ENCODE assay signal across 25 cellular contexts in the genomic region with DNA sequence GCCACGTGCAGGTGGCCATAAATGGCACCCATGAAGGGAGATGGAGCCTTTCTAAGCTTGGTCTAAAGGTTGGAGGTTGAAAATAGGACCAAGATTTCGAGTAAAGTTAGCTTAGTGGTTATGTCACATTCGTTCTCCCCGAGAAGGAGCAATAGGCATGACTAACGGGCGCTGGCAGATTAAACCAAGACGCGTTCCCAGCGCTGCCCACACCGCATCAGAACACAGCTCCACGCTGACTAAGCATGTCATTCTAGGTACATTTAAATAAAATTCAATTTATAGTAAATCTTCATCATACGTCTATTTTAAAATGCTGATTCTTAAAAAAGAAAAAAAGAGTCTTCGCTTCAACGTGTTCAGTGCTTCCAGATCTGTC.
"Had no signal": no experiment of that assay in that cellular context is flagged by ENCODE, and none has a peak within 500 bp of the region (broad histone marks: within the 10 kb centered on the region; RNA-seq: fewer than 3 reads in every experiment).

No MANE protein-coding gene starts in this region.

- H3K27me3 Mint-ChIP-seq: IgD-negative memory B cell had no signal

- H3K27ac ChIP-seq: KMS-11, SJCRH30 had no signal

- ATAC-seq: HepG2, K562, Panc1, PC-3, Right ventricle myocardium inferior, SK-N-SH treated with all-trans-retinoic acid at 6 μM for 48 hours had no signal

- H3K9me3 ChIP-seq: SJCRH30 had no signal

- H3K36me3 ChIP-seq: SJCRH30 had no signal

- H3K27ac Mint-ChIP-seq: IgD-negative memory B cell had no signal

- H3K9ac ChIP-seq: KMS-11 had no signal

- H3K27me3 ChIP-seq: SJCRH30 had no signal

- DNase-seq: Kasumi-1, MV-4-11, NCI-H1048, NCI-H1105, NCI-H1417, NCI-H1436 treated with DMSO at 0.1 percent for 48 hours, NCI-H1694, NCI-H187 treated with DMSO at 0.1 percent for 48 hours, NCI-H2029 treated with DMSO at 0.1 percent for 48 hours, NCI-H2171 treated with DMSO at 0.1 percent for 48 hours, NCI-H345, NCI-H446 treated with DMSO at 0.1 percent for 48 hours, NCI-H510A treated with DMSO at 0.1 percent for 48 hours, NCI-H526 treated with DMSO at 0.1 percent for 48 hours, NCI-H774, PC-3, SHP77 treated with DMSO at 0.1 percent for 48 hours had no signal

- H3K9me3 Mint-ChIP-seq: IgD-negative memory B cell had no signal

- H3K4me2 ChIP-seq: KMS-11 had no signal

- H3K4me1 Mint-ChIP-seq: IgD-negative memory B cell had no signal

- H3K4me3 ChIP-seq: K562, SJCRH30 had no signal
